8 cellular contexts compared by ENCODE assay signal in the genomic region with DNA sequence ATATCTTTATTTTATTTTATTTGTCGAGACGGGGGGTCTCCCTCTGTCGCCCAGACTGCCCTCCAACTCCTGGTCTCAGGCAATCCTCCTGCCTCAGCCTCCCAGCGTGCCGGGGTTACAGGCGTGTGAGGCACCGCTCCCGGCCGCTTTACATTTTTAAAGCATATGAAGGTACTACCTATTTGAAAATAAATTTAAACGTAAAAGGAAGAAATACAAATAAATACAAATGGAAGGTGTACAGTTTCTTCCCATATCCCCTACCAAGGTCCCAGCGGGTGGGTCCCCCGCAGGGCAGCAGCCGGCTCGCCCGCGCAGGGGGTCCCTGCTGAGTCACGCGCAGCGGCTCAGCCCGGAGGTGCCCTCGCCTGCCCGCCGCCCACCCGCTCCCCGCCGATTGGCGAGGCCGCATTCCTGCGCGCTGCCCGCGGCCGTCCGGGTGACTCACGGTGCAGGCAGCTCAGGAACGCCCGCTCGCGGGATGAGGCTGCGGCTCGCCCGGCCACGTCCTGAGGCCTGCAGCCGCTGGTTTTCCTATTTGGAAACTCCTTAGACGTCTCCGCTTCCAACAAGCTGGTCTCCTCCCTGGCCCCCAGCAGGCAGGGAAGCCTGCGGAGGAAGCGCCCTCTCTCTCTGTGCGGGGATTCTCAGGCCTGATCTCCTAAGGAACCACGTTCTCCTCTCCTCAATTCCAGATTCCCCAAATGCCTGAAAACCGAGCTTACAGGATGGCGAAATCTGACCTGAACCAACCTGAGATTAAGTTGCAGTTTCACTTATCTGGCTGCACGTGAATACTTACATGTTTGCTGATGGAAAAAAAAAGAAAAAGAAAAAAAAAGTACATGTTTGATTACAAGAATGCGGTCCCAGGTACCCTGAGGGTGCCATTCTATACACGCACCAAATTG. TPM values are rescaled to one million over a fixed set of nuclear protein-coding genes. Genes with fewer than 3 reads are reported as not detected.
DNase-seq lines count a peak whose midpoint lies in the region; ATAC-seq and TF ChIP-seq lines count a peak whose summit lies in the region.

No MANE protein-coding gene starts in this region.

- peak; percentile 93 for DNase-seq in AG04450 (ENCODE audit: low read depth, low spot score)
- peak; percentile 72 for DNase-seq in HFF-Myc (ENCODE audit: extremely low read depth, low read depth)
- DNase-seq in activated T-cell treated with anti-CD3 and anti-CD28 coated beads, Interleukin-2, amount 50 U/mL, for 1 hour: peak; percentile 43
- peak; percentile 85 for DNase-seq in fibroblast of the conjunctiva (ENCODE audit: low read depth)
- DNase-seq in natural killer cell: no peak

- H3K9me3 ChIP-seq in AG04450 (ENCODE audit: control insufficient read depth, insufficient read depth, low read length) (no peaks in the 10 kb centered on the region), thymus (ENCODE audit: control insufficient read depth) (no peaks in the 10 kb centered on the region)

- H3K36me3 ChIP-seq in thymus (ENCODE audit: control insufficient read depth, insufficient read depth): no peaks in the 10 kb centered on the region

- H3K27me3 ChIP-seq in AG04450 (ENCODE audit: control insufficient read depth, insufficient read depth, low read length) (no peaks in the 10 kb centered on the region), thymus (ENCODE audit: control insufficient read depth, insufficient read depth) (peaks cover 4% of the 10 kb centered on the region)

- POLR2A ChIA-PET in AG04450 (lab: Yijun Ruan, JAX): interaction anchor here (0.7 to 5.6 kb wide), 16 partner anchors 9 to 223 kb away, joined by 3 to 55 read pairs (median 6); partner anchors contain the start of genes HEXIM1, HEXIM2 and MAP3K14

- intact Hi-C loops in natural killer cell (cut with micrococcal nuclease): no loop called here

- H3K4me3 Mint-ChIP-seq in natural killer cell: peak overlapping the region; percentile 45

- no peaks in the 10 kb centered on the region for H3K4me1 ChIP-seq in thymus (ENCODE audit: control insufficient read depth, insufficient read depth, low read length)

- H3K4me1 Mint-ChIP-seq in natural killer cell: peaks cover 6 to 10% of the 10 kb centered on the region in 2 donors

- no peaks in the 10 kb centered on the region for H3K36me3 Mint-ChIP-seq in natural killer cell

- peak overlapping the region; percentile 100 for H3K27ac ChIP-seq in AG04450 (ENCODE audit: low read depth, low read length)
- H3K27ac ChIP-seq in thymus (ENCODE audit: low read depth): peak overlapping the region; percentile 77

- H3K9me3 Mint-ChIP-seq in natural killer cell: no peaks in the 10 kb centered on the region

- CTCF ChIA-PET in AG04450 (lab: Charles Lee): interaction anchor here (0.5 to 8.0 kb wide), 7 partner anchors 9 to 156 kb away, joined by 3 to 45 read pairs (median 4); no protein-coding TSS in a partner anchor

- ATAC-seq in natural killer cell: peak; percentile 48 to 65 (median 57)
- ATAC-seq in GM18520 (IDR thresholded peaks at IDR 0.05; ENCODE audit: unreplicated experiment): no peak
- ATAC-seq in HG03280 (IDR thresholded peaks at IDR 0.05; ENCODE audit: unreplicated experiment): no peak

- no peak overlapping the region for H3K27ac Mint-ChIP-seq in natural killer cell

- H3K27me3 Mint-ChIP-seq in natural killer cell (ENCODE audit: low read depth in 2 of 2): peaks cover 23 to 30% of the 10 kb centered on the region in 2 donors

- H3K4me3 ChIP-seq in AG04450 (ENCODE audit: low read depth, low read length) (peak overlapping the region; percentile 29; the same call in 1 of the 2 replicates), HFF-Myc (replicated peaks; ENCODE audit: low read depth, low read length) (peak overlapping the region; percentile 19), thymus (ENCODE audit: low read length) (no peak overlapping the region)

- WGBS in thymus: 28% methylated on average over 55 of the region's 55 CpGs

- TF ChIP-seq CTCF in AG04450 (IDR thresholded peaks at IDR 0.05; ENCODE audit: low read depth, low read length) (peak; percentile 16), HFF-Myc (IDR thresholded peaks at IDR 0.05; ENCODE audit: low read depth, low read length, missing control alignments) (no peak), natural killer cell (IDR thresholded peaks at IDR 0.05) (no peak)

RNA-seq across cellular contexts. Expression of gene MAP3K14, which starts 54.8 kb away (rescaled TPM):
- polyA plus RNA-seq in AG04450 (2011; rRNA removed) (4.9 and 6.6 TPM in 2 replicates), thymus (21.8 TPM)
- 6.9 and 7.2 TPM in 2 replicates for polyA minus RNA-seq in AG04450 (2011; rRNA and poly(A)+ RNA removed)
- 10 to 100 TPM; 28.0 to 31.9 (median 31.6) TPM for total RNA-seq in natural killer cell

Comparison
In these comparisons a context has a peak if more than half of its experiments do, and no peak if none do; other contexts are left out.
1. ATAC-seq: peak in natural killer cell (3 of 3); none in GM18520 (single experiment) and HG03280 (single experiment).